In genomic region chr7:102047167-102047566, GRCh38 we compare ENCODE assay signal across 15 cellular contexts.
A peak's percentile ranks its signal among the peaks of the same experiment; 100 is the strongest.
DNase-seq lines count a peak whose midpoint lies in the region; ATAC-seq and TF ChIP-seq lines count a peak whose summit lies in the region.
"Had no signal": no experiment of that assay in that cellular context is flagged by ENCODE, and none has a peak within 500 bp of the region (broad histone marks: within the 10 kb centered on the region; RNA-seq: fewer than 3 reads in every experiment).

No MANE protein-coding gene starts in this region.

- H2BK120ac ChIP-seq in IMR-90 (ENCODE audit: low read depth, low read length), result no peak overlapping the region

- no peaks in the 10 kb centered on the region for H3K9me3 ChIP-seq in BLaER1
- H3K9me3 ChIP-seq in IMR-90 (ENCODE audit: control insufficient read depth, insufficient read depth, low read length), result no peaks in the 10 kb centered on the region
- H3K9me3 ChIP-seq: HAP-1 had no signal

- H3K4me1 ChIP-seq in BLaER1, result peaks cover 93% of the 10 kb centered on the region
- H3K4me1 ChIP-seq in IMR-90 (ENCODE audit: control insufficient read depth, insufficient read depth, low read length), result peaks cover 15% of the 10 kb centered on the region
- H3K4me1 ChIP-seq in rectal smooth muscle tissue (ENCODE audit: control insufficient read depth, insufficient read depth, low read length), result peaks cover 9% of the 10 kb centered on the region
- H3K4me1 ChIP-seq: HAP-1 had no signal

- H3K27ac Mint-ChIP-seq in CD14-positive monocyte, result peak overlapping the region in 5 of 7 donors; percentile 41 to 75 (median 66)
- no peak overlapping the region for H3K27ac Mint-ChIP-seq in activated naive CD4-positive, alpha-beta T cell treated with anti-CD3 and anti-CD28 coated beads, Interleukin-2, amount 10 ng/mL, durations not matched to agents 7 days and 5 days
- H3K27ac Mint-ChIP-seq in activated naive CD8-positive, alpha-beta T cell treated with anti-CD3 and anti-CD28 coated beads for 36 hours, result no peak overlapping the region
- H3K27ac Mint-ChIP-seq: B cell; CD8-positive, alpha-beta T cell had no signal

- H3K4me2 ChIP-seq in BLaER1 (peak overlapping the region; percentile 92), IMR-90 (ENCODE audit: low read depth, low read length) (no peak overlapping the region)

- H3K4me3 ChIP-seq in BLaER1 (no peak overlapping the region), IMR-90 (ENCODE audit: insufficient read depth, low read depth, low read length) (no peak overlapping the region), rectal smooth muscle tissue (ENCODE audit: low read length) (no peak overlapping the region)
- H3K4me3 ChIP-seq: HAP-1 had no signal

- H3K4ac ChIP-seq in IMR-90 (ENCODE audit: low read depth, low read length), result no peak overlapping the region

- POLR2A ChIA-PET in IMR-90 (lab: Charles Lee; ENCODE audit: unreplicated experiment), result no interaction called here

- peaks cover 0 to 2% (median 0%) of the 10 kb centered on the region in 3 donors for H3K27me3 Mint-ChIP-seq in CD14-positive monocyte (ENCODE audit: low read depth in 3 of 3)
- H3K27me3 Mint-ChIP-seq in activated naive CD4-positive, alpha-beta T cell treated with anti-CD3 and anti-CD28 coated beads, Interleukin-2, amount 10 ng/mL, durations not matched to agents 7 days and 5 days, result peaks cover 3% of the 10 kb centered on the region
- H3K27me3 Mint-ChIP-seq in activated naive CD8-positive, alpha-beta T cell treated with anti-CD3 and anti-CD28 coated beads for 36 hours, result no peaks in the 10 kb centered on the region

- in situ Hi-C loops in IMR-90 (cut with MboI; ENCODE audit: low sequenced_read_pairs), result no loop called here

- dilution Hi-C loops in IMR-90 (cut with HindIII; ENCODE audit: low sequenced_read_pairs, unreplicated experiment), result no loop called here

- TF ChIP-seq CTCF in CD14-positive monocyte (IDR thresholded peaks at IDR 0.05), result no peak
- TF ChIP-seq CTCF in IMR-90 (conservative IDR thresholded peaks at IDR 0.05; ENCODE audit: low read depth, low read length), result no peak

- no peak overlapping the region for H4K8ac ChIP-seq in IMR-90 (ENCODE audit: low read depth in 2 of 2, low read length in 2 of 2)

- intact Hi-C loops in CD14-positive monocyte (cut with micrococcal nuclease) (no loop called here), IMR-90 (cut with micrococcal nuclease) (loop anchor here (10.0 kb wide), 2 partner anchors 122 to 232 kb away; partner anchors contain the start of gene CUX1)

- 100% methylated on average over 1 of the region's 1 CpG; no CpG with 5 or more reads in 1 of the 2 experiments for WGBS in IMR-90 (ENCODE audit: extremely low coverage in 2 of 2, insufficient read length in 1 of 2), 2 experiments

- H4K91ac ChIP-seq in IMR-90 (ENCODE audit: insufficient read depth, low read depth, low read length), result no peak overlapping the region

- no peak overlapping the region for H4K5ac ChIP-seq in IMR-90 (ENCODE audit: low read depth, low read length)

- TF ChIP-seq POLR2A in IMR-90 (IDR thresholded peaks at IDR 0.05; ENCODE audit: low read depth, low read length), result no peak

- no peak overlapping the region for H2BK20ac ChIP-seq in IMR-90 (ENCODE audit: low read depth, low read length)

- no peak overlapping the region for H2BK5ac ChIP-seq in IMR-90 (ENCODE audit: low read depth, low read length, poor library complexity, severe bottlenecking)

- H3K27ac ChIP-seq in BLaER1 (peak overlapping the region; percentile 87), IMR-90 (ENCODE audit: insufficient read depth, low read length) (no peak overlapping the region), rectal smooth muscle tissue (ENCODE audit: low read depth, low read length) (peak overlapping the region; percentile 4)

- peaks cover 20 to 68% of the 10 kb centered on the region in 2 experiments for H3K79me1 ChIP-seq in IMR-90 (ENCODE audit: low read depth in 1 of 2, low read length in 2 of 2)

- H3K36me3 ChIP-seq in BLaER1 (peaks cover 39% of the 10 kb centered on the region), IMR-90 (ENCODE audit: control insufficient read depth, insufficient read depth, low read length) (no peaks in the 10 kb centered on the region), rectal smooth muscle tissue (ENCODE audit: control insufficient read depth, insufficient read depth, low read length) (no peaks in the 10 kb centered on the region)
- H3K36me3 ChIP-seq: HAP-1 had no signal

- H2AK5ac ChIP-seq in IMR-90 (ENCODE audit: low read depth, low read length), result peak overlapping the region; percentile 11; the same call in 1 of the 2 replicates

- no peaks in the 10 kb centered on the region for H3K27me3 ChIP-seq in BLaER1
- no peaks in the 10 kb centered on the region for H3K27me3 ChIP-seq in IMR-90 (ENCODE audit: control insufficient read depth, insufficient read depth, low read length)
- H3K27me3 ChIP-seq in rectal smooth muscle tissue (ENCODE audit: control insufficient read depth, insufficient read depth, low read length), result no peaks in the 10 kb centered on the region

- H3K9ac ChIP-seq in BLaER1 (no peak overlapping the region), IMR-90 (ENCODE audit: low read depth, low read length) (no peak overlapping the region), rectal smooth muscle tissue (ENCODE audit: low read length) (no peak overlapping the region)

- CTCF ChIA-PET in IMR-90 (lab: Yijun Ruan, JAX), result interaction anchor here (2.6 kb wide), 1 partner anchor 8 kb away, joined by 7 read pairs; no protein-coding TSS in a partner anchor
- CTCF ChIA-PET in activated naive CD4-positive, alpha-beta T cell treated with anti-CD3 and anti-CD28 coated beads, Interleukin-2, amount 10 ng/mL, durations not matched to agents 7 days and 5 days (lab: Charles Lee), result no interaction called here

- peaks cover 29% of the 10 kb centered on the region; the same call in 1 of the 2 replicates for H4K20me1 ChIP-seq in BLaER1
- peaks cover 42% of the 10 kb centered on the region for H4K20me1 ChIP-seq in IMR-90 (ENCODE audit: insufficient read depth, low read length)

- H2AFZ ChIP-seq in IMR-90 (replicated peaks; ENCODE audit: low read length, poor library complexity), result no peak overlapping the region

- DNase-seq in CD14-positive monocyte (ENCODE audit: low spot score), result no peak
- DNase-seq in IMR-90, result no peak
- no peak for DNase-seq in hepatic stellate cell (ENCODE audit: low spot score)
- DNase-seq in activated naive CD4-positive, alpha-beta T cell treated with anti-CD3 and anti-CD28 coated beads, Interleukin-2, amount 10 ng/mL, durations not matched to agents 7 days and 5 days, result no peak
- DNase-seq in activated naive CD8-positive, alpha-beta T cell treated with anti-CD3 and anti-CD28 coated beads for 36 hours, result no peak
- DNase-seq: Calu3; CD8-positive, alpha-beta T cell; DMS79 treated with DMSO at 0.1 percent for 48 hours; GOT3; Karpas-422; KBM-7 had no signal

- peak overlapping the region; percentile 3; the same call in 1 of the 2 replicates for H3K14ac ChIP-seq in IMR-90 (replicated peaks; ENCODE audit: low read depth, low read length)

- H3K9me3 Mint-ChIP-seq in CD14-positive monocyte, result peaks cover 0 to 2% (median 0%) of the 10 kb centered on the region in 7 donors
- no peaks in the 10 kb centered on the region for H3K9me3 Mint-ChIP-seq in activated naive CD4-positive, alpha-beta T cell treated with anti-CD3 and anti-CD28 coated beads, Interleukin-2, amount 10 ng/mL, durations not matched to agents 7 days and 5 days
- no peaks in the 10 kb centered on the region for H3K9me3 Mint-ChIP-seq in activated naive CD8-positive, alpha-beta T cell treated with anti-CD3 and anti-CD28 coated beads for 36 hours
- H3K9me3 Mint-ChIP-seq: CD8-positive, alpha-beta T cell had no signal

- no peak for ATAC-seq in IMR-90 (ENCODE audit: low read depth)
- ATAC-seq: CD8-positive, alpha-beta T cell had no signal

- H3K18ac ChIP-seq in IMR-90 (ENCODE audit: low read depth, low read length), result no peak overlapping the region

- H3K56ac ChIP-seq in IMR-90 (ENCODE audit: extremely low read depth, insufficient read depth, low read length), result no peak overlapping the region

- peaks cover 31% of the 10 kb centered on the region for H3K4me1 Mint-ChIP-seq in CD14-positive monocyte
- no peaks in the 10 kb centered on the region for H3K4me1 Mint-ChIP-seq in activated naive CD4-positive, alpha-beta T cell treated with anti-CD3 and anti-CD28 coated beads, Interleukin-2, amount 10 ng/mL, durations not matched to agents 7 days and 5 days
- H3K4me1 Mint-ChIP-seq in activated naive CD8-positive, alpha-beta T cell treated with anti-CD3 and anti-CD28 coated beads for 36 hours, result peaks cover 22% of the 10 kb centered on the region

- no peak overlapping the region for H3K4me3 Mint-ChIP-seq in CD14-positive monocyte
- H3K4me3 Mint-ChIP-seq in activated naive CD4-positive, alpha-beta T cell treated with anti-CD3 and anti-CD28 coated beads, Interleukin-2, amount 10 ng/mL, durations not matched to agents 7 days and 5 days, result no peak overlapping the region
- H3K4me3 Mint-ChIP-seq in activated naive CD8-positive, alpha-beta T cell treated with anti-CD3 and anti-CD28 coated beads for 36 hours, result no peak overlapping the region
- H3K4me3 Mint-ChIP-seq: B cell; CD8-positive, alpha-beta T cell had no signal

- BruUV-seq in IMR-90 (replicated peaks; lab: Mats Ljungman, UMichigan), result no TSS peak

- peaks cover 19 to 53% of the 10 kb centered on the region in 2 donors for H3K36me3 Mint-ChIP-seq in CD14-positive monocyte
- no peaks in the 10 kb centered on the region for H3K36me3 Mint-ChIP-seq in activated naive CD4-positive, alpha-beta T cell treated with anti-CD3 and anti-CD28 coated beads, Interleukin-2, amount 10 ng/mL, durations not matched to agents 7 days and 5 days
- H3K36me3 Mint-ChIP-seq in activated naive CD8-positive, alpha-beta T cell treated with anti-CD3 and anti-CD28 coated beads for 36 hours, result peaks cover 5% of the 10 kb centered on the region

- TF ChIP-seq RAD21 in IMR-90 (IDR thresholded peaks at IDR 0.05; ENCODE audit: low read length), result no peak

- peaks cover 26% of the 10 kb centered on the region for H3K9me1 ChIP-seq in IMR-90 (ENCODE audit: insufficient read depth, low read length)

- H2AK9ac ChIP-seq in IMR-90 (replicated peaks; ENCODE audit: low read depth, low read length, poor library complexity), result no peak overlapping the region

- no peak overlapping the region for H2BK15ac ChIP-seq in IMR-90 (ENCODE audit: low read depth, low read length)

- H3K23ac ChIP-seq in IMR-90 (ENCODE audit: low read depth, low read length), result no peak overlapping the region

TF ChIP-seq in IMR-90, 13 proteins besides CTCF, POLR2A, EP300 and RAD21 (continues in another document):
- TF ChIP-seq ELK1 (IDR thresholded peaks at IDR 0.05; ENCODE audit: borderline replicate concordance, low read depth, low read length) (no peak), RCOR1 (IDR thresholded peaks at IDR 0.05; ENCODE audit: insufficient replicate concordance, low read length) (no peak)

Comparison
In these comparisons a context has a peak if more than half of its experiments do, and no peak if none do; other contexts are left out.
1. H3K27ac Mint-ChIP-seq: peak in CD14-positive monocyte (5 of 7); none in activated naive CD4-positive, alpha-beta T cell treated with anti-CD3 and anti-CD28 coated beads, Interleukin-2, amount 10 ng/mL, durations not matched to agents 7 days and 5 days (single experiment) and activated naive CD8-positive, alpha-beta T cell treated with anti-CD3 and anti-CD28 coated beads for 36 hours (single experiment).